13 cellular contexts compared by ENCODE assay signal in the genomic region with DNA sequence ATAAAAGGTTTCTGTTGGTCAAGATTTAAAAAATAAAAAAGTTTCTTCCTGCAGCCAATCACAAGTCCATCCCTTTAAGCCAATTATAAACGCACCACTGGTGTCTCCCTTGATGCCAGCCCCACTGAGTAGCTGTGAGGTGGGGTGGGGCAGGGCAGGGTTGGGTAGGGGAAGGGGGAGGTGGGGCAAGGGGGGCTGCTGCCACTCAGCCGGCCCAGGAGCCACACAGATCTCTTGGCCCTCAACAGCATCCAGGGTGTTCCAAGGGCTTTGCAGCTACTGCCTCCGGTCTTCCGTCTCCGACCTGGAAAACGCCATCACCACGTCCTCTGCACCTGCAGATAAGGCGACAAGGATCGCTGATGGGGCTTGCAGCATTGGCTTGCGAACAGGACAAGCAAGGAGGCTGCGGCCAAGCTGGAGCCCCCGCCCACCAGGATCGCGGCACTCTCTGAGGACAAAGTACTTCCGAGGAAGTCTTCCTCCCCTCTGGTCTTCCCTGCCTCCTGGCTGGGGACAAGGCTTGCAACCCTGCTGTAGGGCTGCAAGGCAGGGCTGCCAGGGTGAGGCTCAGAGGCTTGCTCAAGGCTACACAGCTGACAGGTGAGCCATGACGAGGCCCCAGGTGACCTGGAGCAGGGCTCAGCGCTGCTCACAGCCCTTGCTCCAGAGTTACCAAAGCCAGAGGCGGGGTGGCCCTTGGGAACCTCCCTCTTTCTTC. TPM values are rescaled to one million over a fixed set of nuclear protein-coding genes. Genes with fewer than 3 reads are reported as not detected.
DNase-seq lines count a peak whose midpoint lies in the region; ATAC-seq and TF ChIP-seq lines count a peak whose summit lies in the region.
"Had no signal": no experiment of that assay in that cellular context is flagged by ENCODE, and none has a peak within 500 bp of the region (broad histone marks: within the 10 kb centered on the region; RNA-seq: fewer than 3 reads in every experiment).

No MANE protein-coding gene starts in this region.

- peak overlapping the region; percentile 41; the same call in 1 of the 2 replicates for H3K14ac ChIP-seq in H9 (ENCODE audit: insufficient read depth, low read length)

- peaks cover 17% of the 10 kb centered on the region for H3F3A ChIP-seq in DOHH2 (ENCODE audit: control insufficient read depth, insufficient read depth)

- peak overlapping the region; percentile 44 for H3K18ac ChIP-seq in H9 (ENCODE audit: insufficient read length, low read depth, low read length)

- H4K8ac ChIP-seq in H9 (replicated peaks; ENCODE audit: insufficient read length, low read depth, low read length) = no peak overlapping the region

- H3K9me3 ChIP-seq in DOHH2 (ENCODE audit: control insufficient read depth, insufficient read depth, low read length) (peaks cover 18% of the 10 kb centered on the region), H9 (ENCODE audit: control insufficient read depth, low read depth, low read length) (no peaks in the 10 kb centered on the region)
- H3K9me3 ChIP-seq: upper lobe of left lung had no signal

- H3K79me1 ChIP-seq in H9 (ENCODE audit: insufficient read depth, low read depth, low read length, poor library complexity, severe bottlenecking) = no peaks in the 10 kb centered on the region

- peak overlapping the region; percentile 81 for H3K4me3 ChIP-seq in DOHH2 (ENCODE audit: low read length)
- H3K4me3 ChIP-seq: gastroesophageal sphincter, skin epidermis, upper lobe of left lung had no signal

- H3K56ac ChIP-seq in H9 (ENCODE audit: insufficient read length, low read depth, low read length) = no peak overlapping the region

- no peak overlapping the region for H2BK15ac ChIP-seq in H9 (ENCODE audit: low read depth, low read length)

- no peak overlapping the region for H2BK12ac ChIP-seq in H9 (ENCODE audit: insufficient read length, low read depth, low read length)

- H3K27me3 ChIP-seq in DOHH2 (ENCODE audit: control insufficient read depth, low read length) (no peaks in the 10 kb centered on the region), H9 (ENCODE audit: insufficient read depth, low read length) (no peaks in the 10 kb centered on the region)
- H3K27me3 ChIP-seq: gastroesophageal sphincter, upper lobe of left lung had no signal

- no peak overlapping the region for H2BK120ac ChIP-seq in H9 (ENCODE audit: low read depth, low read length, poor library complexity, severe bottlenecking)

- peak overlapping the region in 1 of 2 experiments; percentile 65; a peak in 2 of 5 replicates for H3K4me3 Mint-ChIP-seq in H9
- H3K4me3 Mint-ChIP-seq: effector memory CD8-positive, alpha-beta T cell had no signal

- H3K79me2 ChIP-seq in DOHH2 (ENCODE audit: control insufficient read depth, low read length) (peaks cover 37% of the 10 kb centered on the region), H9 (ENCODE audit: insufficient read depth, low read length) (no peaks in the 10 kb centered on the region)

- no peak overlapping the region for H2AFZ ChIP-seq in H9 (ENCODE audit: low read length)

- TF ChIP-seq CTCF in DOHH2 (IDR thresholded peaks at IDR 0.05; ENCODE audit: low read depth, low read length, poor library complexity, severe bottlenecking) = no peak
- TF ChIP-seq CTCF in H9 (conservative IDR thresholded peaks at IDR 0.05) = no peak

- H3K23me2 ChIP-seq in H9 (ENCODE audit: insufficient read length, low read depth, low read length, poor library complexity, severe bottlenecking) = no peaks in the 10 kb centered on the region

- H3K4me2 ChIP-seq in DOHH2 (ENCODE audit: low read length) (peak overlapping the region; percentile 97), H9 (ENCODE audit: insufficient read depth, insufficient read length, low read length) (peak overlapping the region; percentile 34)

- H4K91ac ChIP-seq in H9 (ENCODE audit: insufficient read length, low read depth, low read length) = no peak overlapping the region

- H3K9me3 Mint-ChIP-seq in H9 = peaks cover 3 to 7% of the 10 kb centered on the region in 2 experiments; a peak in 4 of 5 replicates
- peaks cover 4 to 5% of the 10 kb centered on the region in 2 donors for H3K9me3 Mint-ChIP-seq in activated naive CD4-positive, alpha-beta T cell treated with anti-CD3 and anti-CD28 coated beads, Interleukin-2, amount 50 U/mL, for 72 hours

- DNase-seq in H9 = peak; percentile 58
- no peak for DNase-seq in activated naive CD4-positive, alpha-beta T cell treated with anti-CD3 and anti-CD28 coated beads, Interleukin-2, amount 50 U/mL, for 72 hours (ENCODE audit: low spot score in 2 of 2)
- DNase-seq in islet precursor cell = peak; percentile 61
- DNase-seq in NK-92 (lab: John Stamatoyannopoulos, UW; ENCODE audit: unreplicated experiment) = no peak
- no peak for DNase-seq in effector CD8-positive, alpha-beta T cell (lab: John Stamatoyannopoulos, UW)
- no peak for DNase-seq in medulla oblongata (ENCODE audit: extremely low spot score)
- DNase-seq: effector memory CD8-positive, alpha-beta T cell; NCI-H1930 had no signal

- no peak overlapping the region for H3K9ac ChIP-seq in H9 (ENCODE audit: extremely low read depth, insufficient read length, low read length)

- H3K27ac Mint-ChIP-seq in H9 = peak overlapping the region in 1 of 3 experiments; percentile 33; a peak in 2 of 7 replicates
- peak overlapping the region; percentile 39 to 65 for H3K27ac Mint-ChIP-seq in activated naive CD4-positive, alpha-beta T cell treated with anti-CD3 and anti-CD28 coated beads, Interleukin-2, amount 50 U/mL, for 72 hours
- H3K27ac Mint-ChIP-seq: effector memory CD8-positive, alpha-beta T cell had no signal

- H2BK5ac ChIP-seq in H9 (ENCODE audit: insufficient read length, low read length) = no peak overlapping the region

- no peak overlapping the region for H3T11ph ChIP-seq in H9 (ENCODE audit: low read length)

- no peak overlapping the region for H3K23ac ChIP-seq in H9 (ENCODE audit: insufficient read length, low read depth, low read length)

- no peak overlapping the region for H2AK5ac ChIP-seq in H9 (ENCODE audit: insufficient read length, low read length)

- peak overlapping the region; percentile 100 for H3K27ac ChIP-seq in DOHH2 (ENCODE audit: low read depth, low read length)
- no peak overlapping the region for H3K27ac ChIP-seq in H9 (ENCODE audit: insufficient read length, low read depth, low read length)
- H3K27ac ChIP-seq: gastroesophageal sphincter, upper lobe of left lung had no signal

- H3K36me3 ChIP-seq in DOHH2 (ENCODE audit: control insufficient read depth, low read length) = peaks cover 37% of the 10 kb centered on the region

- H3K4me1 ChIP-seq in DOHH2 (ENCODE audit: control insufficient read depth, low read length) = peaks cover 76% of the 10 kb centered on the region
- no peaks in the 10 kb centered on the region for H3K4me1 ChIP-seq in H9 (ENCODE audit: insufficient read depth, low read length)
- H3K4me1 ChIP-seq: gastroesophageal sphincter, upper lobe of left lung had no signal

- H3K36me3 Mint-ChIP-seq in H9 (ENCODE audit: insufficient read depth in 1 of 3, low read depth in 3 of 3) = peaks cover 12 to 15% (median 14%) of the 10 kb centered on the region in 3 experiments; a peak in 6 of 7 replicates
- peaks cover 6 to 14% of the 10 kb centered on the region in 2 donors for H3K36me3 Mint-ChIP-seq in activated naive CD4-positive, alpha-beta T cell treated with anti-CD3 and anti-CD28 coated beads, Interleukin-2, amount 50 U/mL, for 72 hours

- peaks cover 42 to 49% of the 10 kb centered on the region in 2 experiments for H3K4me1 Mint-ChIP-seq in H9

- peak; percentile 51 to 62 for ATAC-seq in activated naive CD4-positive, alpha-beta T cell treated with anti-CD3 and anti-CD28 coated beads, Interleukin-2, amount 50 U/mL, for 72 hours
- ATAC-seq in GM18909 (IDR thresholded peaks at IDR 0.05; ENCODE audit: poor library complexity, unreplicated experiment) = no peak
- ATAC-seq: effector memory CD8-positive, alpha-beta T cell; gastroesophageal sphincter had no signal

- H2BK20ac ChIP-seq in H9 (ENCODE audit: low read depth, low read length, poor library complexity, severe bottlenecking) = no peak overlapping the region

- no peaks in the 10 kb centered on the region for H3K27me3 Mint-ChIP-seq in H9 (ENCODE audit: low read depth)
- H3K27me3 Mint-ChIP-seq: effector memory CD8-positive, alpha-beta T cell had no signal

- H4K5ac ChIP-seq in H9 (ENCODE audit: insufficient read length, low read depth, low read length) = peak overlapping the region; percentile 14

- no peaks in the 10 kb centered on the region for H4K20me1 ChIP-seq in DOHH2 (ENCODE audit: control insufficient read depth, insufficient read depth, low read depth, low read length)
- no peaks in the 10 kb centered on the region for H4K20me1 ChIP-seq in H9 (ENCODE audit: control insufficient read depth, insufficient read depth, insufficient read length)

- no peaks in the 10 kb centered on the region for H3K9me2 ChIP-seq in DOHH2 (replicated peaks; ENCODE audit: control insufficient read depth, low read length)

- no CpG with 5 or more reads among the region's 18 CpGs for WGBS in H9 (ENCODE audit: extremely low coverage, insufficient read length, low lambda C conversion rate)

- no peak overlapping the region for H3K4ac ChIP-seq in H9 (ENCODE audit: low read depth, low read length)

RNA-seq across cellular contexts. Expression of gene CLSTN1, which starts 26.8 kb away (rescaled TPM):
- 100 and 101 TPM in 2 replicates for total RNA-seq in H9 (2021)
- total RNA-seq in activated naive CD4-positive, alpha-beta T cell treated with anti-CD3 and anti-CD28 coated beads, Interleukin-2, amount 50 U/mL, for 72 hours = 10 to 100 TPM; 15.6 to 43.3 TPM

RNA-seq across cellular contexts. Expression of gene CTNNBIP1, which starts 59.5 kb away (rescaled TPM):
- 43.0 and 44.4 TPM in 2 replicates for total RNA-seq in H9 (2021)
- total RNA-seq in activated naive CD4-positive, alpha-beta T cell treated with anti-CD3 and anti-CD28 coated beads, Interleukin-2, amount 50 U/mL, for 72 hours = 10 to 100 TPM; 14.5 to 14.6 TPM

Comparison
In these comparisons a context has a peak if more than half of its experiments do, and no peak if none do; other contexts are left out.
1. DNase-seq: peak in H9 (single experiment) and islet precursor cell (single experiment); none in activated naive CD4-positive, alpha-beta T cell treated with anti-CD3 and anti-CD28 coated beads, Interleukin-2, amount 50 U/mL, for 72 hours (0 of 2), NK-92 (single experiment), effector CD8-positive, alpha-beta T cell (single experiment) and medulla oblongata (single experiment).